In genomic region chr1:20491178-20491577, GRCh38 we compare ENCODE assay signal across 26 cellular contexts.
"Had no signal": no experiment of that assay in that cellular context is flagged by ENCODE, and none has a peak within 500 bp of the region (broad histone marks: within the 10 kb centered on the region; RNA-seq: fewer than 3 reads in every experiment).

No MANE protein-coding gene starts in this region.

- H3K27ac Mint-ChIP-seq: mesothelial cell of epicardium; natural killer cell treated with Interleukin-12 subunit alpha and Interleukin-12 subunit beta and Interleukin-15 and Interleukin-18, amount 100 ng/mL, for 72 hours; progenitor cell of endocrine pancreas; stimulated activated naive B cell treated with anti-CD40 and anti-IgM and Interleukin-4, amounts not matched to agents 10 μg/mL and 1 μg/mL and 100 μg/mL, for 72 hours; stimulated activated naive CD8-positive, alpha-beta T cell treated with anti-CD3 and anti-CD28 coated beads, Interleukin-15, Interleukin-2, amounts not matched to agents 100 ng/mL and 50 ng/mL, for 24 hours; type B pancreatic cell had no signal

- H3K27me3 ChIP-seq: hepatocyte, right atrium auricular region, uterus had no signal

- H3K36me3 ChIP-seq: heart right ventricle, left ventricle myocardium inferior, right atrium auricular region, suprapubic skin, thoracic aorta, tibial artery, uterus had no signal

- DNase-seq: heart right ventricle; islet precursor cell; left ventricle myocardium inferior; mesendoderm; naive B cell; nucleus accumbens; stimulated activated CD4-positive, alpha-beta T cell treated with anti-CD3 and anti-CD28 coated beads, Interleukin-12 subunit alpha, Interleukin-12 subunit beta, amount 100 ng/mL, for 4 hours; stimulated activated CD4-positive, alpha-beta T cell treated with anti-CD3 and anti-CD28 coated beads, Interleukin-15, amount 100 ng/mL, for 24 hours; stimulated activated CD4-positive, alpha-beta T cell treated with anti-CD3 and anti-CD28 coated beads, Interleukin-2, amount 100 ng/mL, for 24 hours; stimulated activated CD4-positive, alpha-beta T cell treated with anti-CD3 and anti-CD28 coated beads, Interleukin-4, amount 100 ng/mL, for 1 hour; stimulated activated naive B cell treated with anti-CD40 and anti-IgM and Interleukin-4, amounts not matched to agents 10 μg/mL and 1 μg/mL and 100 μg/mL, for 72 hours; uterus had no signal

- H3K4me1 ChIP-seq: parathyroid adenoma, uterus had no signal

- H2AFZ ChIP-seq: hepatocyte, parathyroid adenoma had no signal

- ATAC-seq: heart right ventricle; natural killer cell treated with Interleukin-12 subunit alpha and Interleukin-12 subunit beta and Interleukin-15 and Interleukin-18, amount 100 ng/mL, for 72 hours; sciatic nerve; stimulated activated naive B cell treated with anti-CD40 and anti-IgM and Interleukin-4, amounts not matched to agents 10 μg/mL and 1 μg/mL and 100 μg/mL, for 72 hours had no signal

- H3K9me3 Mint-ChIP-seq: mesothelial cell of epicardium; naive B cell; natural killer cell treated with Interleukin-12 subunit alpha and Interleukin-12 subunit beta and Interleukin-15 and Interleukin-18, amount 100 ng/mL, for 72 hours; stimulated activated naive B cell treated with anti-CD40 and anti-IgM and Interleukin-4, amounts not matched to agents 10 μg/mL and 1 μg/mL and 100 μg/mL, for 72 hours; stimulated activated naive CD8-positive, alpha-beta T cell treated with anti-CD3 and anti-CD28 coated beads, Interleukin-15, Interleukin-2, amounts not matched to agents 100 ng/mL and 50 ng/mL, for 24 hours; type B pancreatic cell had no signal

- H3K4me2 ChIP-seq: hepatocyte had no signal

- H3K4me3 ChIP-seq: heart right ventricle, hepatocyte, left ventricle myocardium inferior, lung, right atrium auricular region, skin epidermis, suprapubic skin, thoracic aorta, tibial artery, uterus had no signal

- H3K9ac ChIP-seq: parathyroid adenoma had no signal

- H3K27ac ChIP-seq: heart right ventricle, hepatocyte, left ventricle myocardium inferior, parathyroid adenoma, right atrium auricular region, skin epidermis, suprapubic skin, thoracic aorta, tibial artery, uterus had no signal

- H3K9me3 ChIP-seq: heart right ventricle, left ventricle myocardium inferior, right atrium auricular region, suprapubic skin, thoracic aorta, tibial artery, uterus had no signal

- H3K4me3 Mint-ChIP-seq: mesothelial cell of epicardium; naive B cell; natural killer cell treated with Interleukin-12 subunit alpha and Interleukin-12 subunit beta and Interleukin-15 and Interleukin-18, amount 100 ng/mL, for 72 hours; stimulated activated naive B cell treated with anti-CD40 and anti-IgM and Interleukin-4, amounts not matched to agents 10 μg/mL and 1 μg/mL and 100 μg/mL, for 72 hours; stimulated activated naive CD8-positive, alpha-beta T cell treated with anti-CD3 and anti-CD28 coated beads, Interleukin-15, Interleukin-2, amounts not matched to agents 100 ng/mL and 50 ng/mL, for 24 hours; type B pancreatic cell had no signal

- H3K36me3 Mint-ChIP-seq: mesothelial cell of epicardium; naive B cell; natural killer cell treated with Interleukin-12 subunit alpha and Interleukin-12 subunit beta and Interleukin-15 and Interleukin-18, amount 100 ng/mL, for 72 hours; stimulated activated naive B cell treated with anti-CD40 and anti-IgM and Interleukin-4, amounts not matched to agents 10 μg/mL and 1 μg/mL and 100 μg/mL, for 72 hours; type B pancreatic cell had no signal
